In the genomic region with DNA sequence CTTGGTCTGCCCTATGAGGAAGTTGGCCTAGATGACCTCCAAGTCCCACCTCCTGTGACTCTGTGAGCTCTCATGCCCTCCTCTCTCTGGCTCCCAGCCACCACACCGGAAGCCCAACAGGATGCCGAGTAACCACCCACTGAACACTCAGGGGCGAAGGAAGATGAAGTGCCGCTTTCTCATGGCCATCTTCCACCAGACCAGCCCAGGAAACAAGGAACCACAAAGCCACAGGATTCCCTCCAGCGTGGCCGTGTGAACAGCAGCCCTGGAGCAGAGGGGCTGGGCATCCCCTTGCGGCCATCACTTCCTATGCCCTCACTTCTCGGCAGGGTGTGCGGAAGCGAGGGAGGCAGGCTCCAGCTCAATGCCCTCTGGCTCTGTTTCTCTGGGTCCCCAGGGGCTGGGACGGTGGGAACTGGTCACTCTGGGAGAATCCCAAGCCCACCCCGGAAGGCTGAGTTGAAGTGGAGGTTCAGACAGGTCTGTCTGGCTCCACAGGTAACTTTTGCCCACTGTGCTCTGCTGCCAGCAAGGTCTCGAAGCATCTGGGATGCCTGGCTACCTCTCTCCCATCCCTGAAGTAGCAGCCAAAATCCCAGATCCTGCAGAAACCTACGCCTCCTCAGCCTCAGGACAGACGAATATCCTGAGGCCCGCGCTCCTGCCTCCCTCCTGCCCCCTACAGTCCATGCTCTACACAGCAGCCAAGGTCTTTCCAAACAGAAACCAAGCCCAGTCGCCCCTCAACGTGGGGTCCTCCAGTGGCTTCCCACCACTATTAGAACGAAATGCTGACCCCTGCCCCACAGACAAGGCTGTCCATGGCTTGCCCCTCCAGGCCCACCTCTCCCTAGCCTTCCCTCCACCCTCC, we compare ENCODE assay signal across 8 cellular contexts. TPM values are rescaled to one million over a fixed set of nuclear protein-coding genes. Genes with fewer than 3 reads are reported as not detected.
A peak's percentile ranks its signal among the peaks of the same experiment; 100 is the strongest.
DNase-seq lines count a peak whose midpoint lies in the region; ATAC-seq and TF ChIP-seq lines count a peak whose summit lies in the region.

No MANE protein-coding gene starts in this region.

- H3K27ac ChIP-seq in KOPT-K1 (ENCODE audit: low read depth, low read length, poor library complexity, severe bottlenecking) (peak overlapping the region; percentile 68), left lung (peak overlapping the region; percentile 70 to 95)

- peak; percentile 65; the same call in 1 of the 2 replicates for TF ChIP-seq CTCF in WTC11 (IDR thresholded peaks at IDR 0.05)
- peak; percentile 97 for TF ChIP-seq CTCF in cardiac fibroblast (IDR thresholded peaks at IDR 0.05; ENCODE audit: low read depth, low read length)
- peak; percentile 74 to 79 for TF ChIP-seq CTCF in left lung (IDR thresholded peaks at IDR 0.05)

- H3K4me3 Mint-ChIP-seq in WTC11, result peak overlapping the region; percentile 59

- H3K36me3 ChIP-seq in KOPT-K1 (ENCODE audit: insufficient read depth, low read length) (no peaks in the 10 kb centered on the region; the same call in 1 of the 2 replicates), left lung (no peaks in the 10 kb centered on the region)

- intact Hi-C loops in left lung (cut with DNase I), result loop anchor here in 1 of 2 donors (10.0 kb wide), 1 partner anchor 70 kb away; no protein-coding TSS in a partner anchor

- peak overlapping the region; percentile 84 for H3K27ac Mint-ChIP-seq in WTC11

- H3K4me3 ChIP-seq in cardiac fibroblast (replicated peaks in 1 of 2; ENCODE audit: low read depth in 2 of 2, low read length in 2 of 2), result peak overlapping the region; percentile 17 to 42
- H3K4me3 ChIP-seq in left lung, result peak overlapping the region in 1 of 2 donors; percentile 23

- POLR2A ChIA-PET in WTC11 (lab: Charles Lee), result no interaction called here

- H3K9me3 Mint-ChIP-seq in WTC11, result no peaks in the 10 kb centered on the region

- no peaks in the 10 kb centered on the region for H3K27me3 ChIP-seq in left lung

- CTCF ChIA-PET in WTC11 (lab: Charles Lee), result interaction anchor here (0.6 to 11.6 kb wide), 23 partner anchors 9 to 261 kb away, joined by 3 to 143 read pairs (median 7); no protein-coding TSS in a partner anchor

- no peaks in the 10 kb centered on the region for H3K36me3 Mint-ChIP-seq in WTC11

- peak; percentile 87 for DNase-seq in ELF-1 (ENCODE audit: low read depth, low spot score)
- DNase-seq in WTC11 (ENCODE audit: low spot score), result peak; percentile 84
- peak; percentile 85 to 89 for DNase-seq in cardiac fibroblast (ENCODE audit: low read depth in 2 of 2)
- DNase-seq in left lung, result peak; percentile 88 to 93
- peak; percentile 49 to 62 for DNase-seq in stimulated activated CD4-positive, alpha-beta T cell treated with anti-CD3 and anti-CD28 coated beads, Interleukin-4, amount 100 ng/mL, for 48 hours (ENCODE audit: low read depth in 2 of 2)
- DNase-seq in NCI-H187 treated with DMSO at 0.1 percent for 48 hours (lab: John Stamatoyannopoulos, UW), result no peak

- H3K9me3 ChIP-seq in KOPT-K1 (ENCODE audit: insufficient read depth, low read length, poor library complexity, severe bottlenecking) (no peaks in the 10 kb centered on the region), left lung (no peaks in the 10 kb centered on the region)

- peaks cover 61% of the 10 kb centered on the region for H3K4me1 Mint-ChIP-seq in WTC11

- ATAC-seq in GM21737 (IDR thresholded peaks at IDR 0.05; ENCODE audit: unreplicated experiment) (peak; percentile 63), WTC11 (peak; percentile 86), left lung (peak; percentile 81)

- peaks cover 46 to 96% of the 10 kb centered on the region in 2 donors for H3K4me1 ChIP-seq in left lung

- H3K27me3 Mint-ChIP-seq in WTC11 (ENCODE audit: low read depth), result no peaks in the 10 kb centered on the region; the same call in 1 of the 2 replicates

TF ChIP-seq in WTC11, 78 proteins besides CTCF, POLR2A, EP300 and RAD21:
- TF ChIP-seq, protein P1, sequence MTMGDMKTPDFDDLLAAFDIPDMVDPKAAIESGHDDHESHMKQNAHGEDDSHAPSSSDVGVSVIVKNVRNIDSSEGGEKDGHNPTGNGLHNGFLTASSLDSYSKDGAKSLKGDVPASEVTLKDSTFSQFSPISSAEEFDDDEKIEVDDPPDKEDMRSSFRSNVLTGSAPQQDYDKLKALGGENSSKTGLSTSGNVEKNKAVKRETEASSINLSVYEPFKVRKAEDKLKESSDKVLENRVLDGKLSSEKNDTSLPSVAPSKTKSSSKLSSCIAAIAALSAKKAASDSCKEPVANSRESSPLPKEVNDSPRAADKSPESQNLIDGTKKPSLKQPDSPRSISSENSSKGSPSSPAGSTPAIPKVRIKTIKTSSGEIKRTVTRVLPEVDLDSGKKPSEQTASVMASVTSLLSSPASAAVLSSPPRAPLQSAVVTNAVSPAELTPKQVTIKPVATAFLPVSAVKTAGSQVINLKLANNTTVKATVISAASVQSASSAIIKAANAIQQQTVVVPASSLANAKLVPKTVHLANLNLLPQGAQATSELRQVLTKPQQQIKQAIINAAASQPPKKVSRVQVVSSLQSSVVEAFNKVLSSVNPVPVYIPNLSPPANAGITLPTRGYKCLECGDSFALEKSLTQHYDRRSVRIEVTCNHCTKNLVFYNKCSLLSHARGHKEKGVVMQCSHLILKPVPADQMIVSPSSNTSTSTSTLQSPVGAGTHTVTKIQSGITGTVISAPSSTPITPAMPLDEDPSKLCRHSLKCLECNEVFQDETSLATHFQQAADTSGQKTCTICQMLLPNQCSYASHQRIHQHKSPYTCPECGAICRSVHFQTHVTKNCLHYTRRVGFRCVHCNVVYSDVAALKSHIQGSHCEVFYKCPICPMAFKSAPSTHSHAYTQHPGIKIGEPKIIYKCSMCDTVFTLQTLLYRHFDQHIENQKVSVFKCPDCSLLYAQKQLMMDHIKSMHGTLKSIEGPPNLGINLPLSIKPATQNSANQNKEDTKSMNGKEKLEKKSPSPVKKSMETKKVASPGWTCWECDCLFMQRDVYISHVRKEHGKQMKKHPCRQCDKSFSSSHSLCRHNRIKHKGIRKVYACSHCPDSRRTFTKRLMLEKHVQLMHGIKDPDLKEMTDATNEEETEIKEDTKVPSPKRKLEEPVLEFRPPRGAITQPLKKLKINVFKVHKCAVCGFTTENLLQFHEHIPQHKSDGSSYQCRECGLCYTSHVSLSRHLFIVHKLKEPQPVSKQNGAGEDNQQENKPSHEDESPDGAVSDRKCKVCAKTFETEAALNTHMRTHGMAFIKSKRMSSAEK (CRISPR knock-in tag; IDR thresholded peaks at IDR 0.05; ENCODE audit: borderline replicate concordance), result no peak
- TF ChIP-seq SMAD3 (CRISPR knock-in tag; IDR thresholded peaks at IDR 0.05; ENCODE audit: borderline replicate concordance) (0 out of 2 replicates have a peak, but pooled peaks have one; percentile 50), NR2C2 (CRISPR knock-in tag; IDR thresholded peaks at IDR 0.05) (no peak), MYBL2 (CRISPR knock-in tag; IDR thresholded peaks at IDR 0.05) (no peak), CREM (CRISPR knock-in tag; IDR thresholded peaks at IDR 0.05) (no peak), OVOL2 (CRISPR knock-in tag; IDR thresholded peaks at IDR 0.05; ENCODE audit: borderline replicate concordance) (no peak)
- TF ChIP-seq, protein P2, sequence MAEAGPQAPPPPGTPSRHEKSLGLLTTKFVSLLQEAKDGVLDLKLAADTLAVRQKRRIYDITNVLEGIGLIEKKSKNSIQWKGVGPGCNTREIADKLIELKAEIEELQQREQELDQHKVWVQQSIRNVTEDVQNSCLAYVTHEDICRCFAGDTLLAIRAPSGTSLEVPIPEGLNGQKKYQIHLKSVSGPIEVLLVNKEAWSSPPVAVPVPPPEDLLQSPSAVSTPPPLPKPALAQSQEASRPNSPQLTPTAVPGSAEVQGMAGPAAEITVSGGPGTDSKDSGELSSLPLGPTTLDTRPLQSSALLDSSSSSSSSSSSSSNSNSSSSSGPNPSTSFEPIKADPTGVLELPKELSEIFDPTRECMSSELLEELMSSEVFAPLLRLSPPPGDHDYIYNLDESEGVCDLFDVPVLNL (CRISPR knock-in tag; IDR thresholded peaks at IDR 0.05; ENCODE audit: borderline replicate concordance, low read depth), result no peak

RNA-seq across cellular contexts. Expression of a gene that starts 44.2 kb away (rescaled TPM):
- 40.6 to 45.0 TPM (median 42.0 TPM) in 3 replicates for total RNA-seq in WTC11 (2021)
- 100 to 1,000 TPM in 1 of 2 donors, 10 to 100 TPM in 1; 91.7 to 107 TPM for total RNA-seq in left lung
